Comparison of ENCODE assay signal across 15 cellular contexts in genomic region chr10:98694863-98695262, GRCh38.
DNase-seq lines count a peak whose midpoint lies in the region; ATAC-seq and TF ChIP-seq lines count a peak whose summit lies in the region.
"Had no signal": no experiment of that assay in that cellular context is flagged by ENCODE, and none has a peak within 500 bp of the region (broad histone marks: within the 10 kb centered on the region; RNA-seq: fewer than 3 reads in every experiment).

No MANE protein-coding gene starts in this region.

- no peaks in the 10 kb centered on the region for H3K27me3 ChIP-seq in trophoblast cell (ENCODE audit: insufficient read depth, low read length)
- H3K27me3 ChIP-seq in uterus: no peaks in the 10 kb centered on the region
- H3K27me3 ChIP-seq: BLaER1 treated with 17β-estradiol and CSF1 and Interleukin-3, amounts not matched to agents 10 nM and 100 nM had no signal

- H3K4me2 ChIP-seq in trophoblast cell (ENCODE audit: low read length): no peak overlapping the region
- H3K4me2 ChIP-seq: BLaER1 treated with 17β-estradiol and CSF1 and Interleukin-3, amounts not matched to agents 10 nM and 100 nM had no signal

- H4K12ac ChIP-seq in trophoblast cell (ENCODE audit: low read depth, low read length): no peak overlapping the region

- H2AK5ac ChIP-seq in trophoblast cell (ENCODE audit: low read length): no peak overlapping the region

- WGBS in trophoblast cell (ENCODE audit: extremely low coverage, insufficient coverage, insufficient read length): no CpG with 5 or more reads among the region's 1 CpG

- no peaks in the 10 kb centered on the region for H3K79me2 ChIP-seq in trophoblast cell (ENCODE audit: control insufficient read depth, insufficient read depth, low read length, poor library complexity)

- TF ChIP-seq CTCF in fibroblast of mammary gland (conservative IDR thresholded peaks at IDR 0.05; ENCODE audit: control insufficient read depth, insufficient read depth, low read depth, low read length): no peak
- TF ChIP-seq CTCF in uterus (IDR thresholded peaks at IDR 0.05): no peak

- H3K23ac ChIP-seq in trophoblast cell (ENCODE audit: low read length): peak overlapping the region; percentile 57

- no peak overlapping the region for H4K91ac ChIP-seq in trophoblast cell (ENCODE audit: low read depth, low read length)

- H2AFZ ChIP-seq in trophoblast cell (ENCODE audit: insufficient read depth, low read length, poor library complexity): no peak overlapping the region

- H3K4ac ChIP-seq in trophoblast cell (ENCODE audit: low read depth, low read length): no peak overlapping the region

- no peaks in the 10 kb centered on the region for H3K79me1 ChIP-seq in trophoblast cell (ENCODE audit: low read length)

- ATAC-seq in HG02642 (IDR thresholded peaks at IDR 0.05; ENCODE audit: poor library complexity, unreplicated experiment): no peak
- no peak for ATAC-seq in HG03135 (IDR thresholded peaks at IDR 0.05; ENCODE audit: unreplicated experiment)

- H3K14ac ChIP-seq in trophoblast cell (ENCODE audit: low read length): no peak overlapping the region

- H2BK5ac ChIP-seq in trophoblast cell (ENCODE audit: low read depth, low read length, poor library complexity): no peak overlapping the region

- intact Hi-C loops in uterus (cut with DNase I; ENCODE audit: low total_unique reads): no loop called here

- no peaks in the 10 kb centered on the region for H3K36me3 ChIP-seq in trophoblast cell (ENCODE audit: control insufficient read depth in 1 of 2, insufficient read depth in 2 of 2, low read length in 2 of 2)
- no peaks in the 10 kb centered on the region for H3K36me3 ChIP-seq in uterus
- H3K36me3 ChIP-seq: BLaER1 treated with 17β-estradiol and CSF1 and Interleukin-3, amounts not matched to agents 10 nM and 100 nM; HAP-1 had no signal

- H3K9me3 ChIP-seq in trophoblast cell (ENCODE audit: insufficient read depth, low read depth, low read length) (no peaks in the 10 kb centered on the region), uterus (no peaks in the 10 kb centered on the region)
- H3K9me3 ChIP-seq: HAP-1 had no signal

- DNase-seq in Ammon's horn (ENCODE audit: low spot score): peak; percentile 2
- peak; percentile 80 for DNase-seq in amniotic epithelial cell (ENCODE audit: low read depth)
- DNase-seq in fibroblast of mammary gland (ENCODE audit: low read depth): peak; percentile 40
- no peak for DNase-seq in trophoblast cell
- no peak for DNase-seq in uterus
- DNase-seq: 8988T; AML-193; CD4-positive, CD25-positive, alpha-beta regulatory T cell; DMS53; GF-D8 had no signal

- no peak overlapping the region for H3K4me3 ChIP-seq in fibroblast of mammary gland (ENCODE audit: control insufficient read depth, low read depth, low read length)
- H3K4me3 ChIP-seq in trophoblast cell (ENCODE audit: low read depth, low read length): no peak overlapping the region
- no peak overlapping the region for H3K4me3 ChIP-seq in uterus
- H3K4me3 ChIP-seq: BLaER1 treated with 17β-estradiol and CSF1 and Interleukin-3, amounts not matched to agents 10 nM and 100 nM; HAP-1 had no signal

- no peak overlapping the region for H4K8ac ChIP-seq in trophoblast cell (ENCODE audit: low read depth, low read length)

- no peak for TF ChIP-seq POLR2A in uterus (IDR thresholded peaks at IDR 0.05)

- H3K27ac ChIP-seq in trophoblast cell (ENCODE audit: low read depth, low read length) (no peak overlapping the region), uterus (peak overlapping the region in 1 of 2 donors; percentile 49)
- H3K27ac ChIP-seq: BLaER1 treated with 17β-estradiol and CSF1 and Interleukin-3, amounts not matched to agents 10 nM and 100 nM; HL-60 had no signal

- no peak overlapping the region for H2BK120ac ChIP-seq in trophoblast cell (ENCODE audit: insufficient read depth, low read length, poor library complexity)

- H3K4me1 ChIP-seq in trophoblast cell (ENCODE audit: control insufficient read depth in 1 of 2, insufficient read depth in 2 of 2, low read length in 2 of 2) (no peaks in the 10 kb centered on the region), uterus (no peaks in the 10 kb centered on the region)
- H3K4me1 ChIP-seq: BLaER1 treated with 17β-estradiol and CSF1 and Interleukin-3, amounts not matched to agents 10 nM and 100 nM; HAP-1 had no signal

- H3K18ac ChIP-seq in trophoblast cell (ENCODE audit: low read length): no peak overlapping the region

- no peak overlapping the region for H2BK12ac ChIP-seq in trophoblast cell (ENCODE audit: low read length)

- H3K9ac ChIP-seq in trophoblast cell (ENCODE audit: low read length): no peak overlapping the region
- H3K9ac ChIP-seq: BLaER1 treated with 17β-estradiol and CSF1 and Interleukin-3, amounts not matched to agents 10 nM and 100 nM had no signal

Comparison
In these comparisons a context has a peak if more than half of its experiments do, and no peak if none do; other contexts are left out.
1. DNase-seq: peak in Ammon's horn (single experiment), amniotic epithelial cell (single experiment) and fibroblast of mammary gland (single experiment); none in trophoblast cell (0 of 2) and uterus (0 of 2).